21 cellular contexts compared by ENCODE assay signal in genomic region chr2:178650554-178650953, GRCh38.
"Had no signal": no experiment of that assay in that cellular context is flagged by ENCODE, and none has a peak within 500 bp of the region (broad histone marks: within the 10 kb centered on the region; RNA-seq: fewer than 3 reads in every experiment).

No MANE protein-coding gene starts in this region.

- FAIRE-seq: keratinocyte, small intestine had no signal

- H3K4me3 ChIP-seq: colonic mucosa, gastroesophageal sphincter, left lung, lung, prostate gland, tibial artery had no signal

- H3K27me3 ChIP-seq: colonic mucosa, gastroesophageal sphincter, left lung, tibial artery had no signal

- H3K36me3 ChIP-seq: colonic mucosa, left lung, prostate gland, tibial artery had no signal

- H3K4me1 ChIP-seq: colonic mucosa, gastroesophageal sphincter, left lung, parathyroid adenoma, prostate gland, tibial artery had no signal

- DNase-seq: caudate nucleus; colonic mucosa; dermis blood vessel endothelial cell; erythroblast; glutamatergic neuron; immature natural killer cell; left lung; mesendoderm; naive thymus-derived CD4-positive, alpha-beta T cell; nephron progenitor cell; retina; small intestine; stimulated activated CD4-positive, alpha-beta T cell treated with anti-CD3 and anti-CD28 coated beads, Interleukin-12 subunit alpha, Interleukin-12 subunit beta, amount 100 ng/mL, for 4 hours; stimulated activated naive CD4-positive, alpha-beta T cell treated with Interleukin-2 at 50 U/mL for 16 hours; tibial artery had no signal

- ATAC-seq: gastroesophageal sphincter; left lung; naive thymus-derived CD4-positive, alpha-beta T cell; sciatic nerve had no signal

- H3K27ac ChIP-seq: colonic mucosa, gastroesophageal sphincter, left lung, parathyroid adenoma, prostate gland, tibial artery had no signal

- H3K9ac ChIP-seq: parathyroid adenoma had no signal

- H3K9me3 ChIP-seq: colonic mucosa, gastroesophageal sphincter, left lung, prostate gland, tibial artery had no signal
